19 cellular contexts compared by ENCODE assay signal in genomic region chr16:19515765-19516164, GRCh38. TPM values are rescaled to one million over a fixed set of nuclear protein-coding genes. Genes with fewer than 3 reads are reported as not detected.
DNase-seq lines count a peak whose midpoint lies in the region; ATAC-seq, FAIRE-seq and TF ChIP-seq lines count a peak whose summit lies in the region.
"Had no signal": no experiment of that assay in that cellular context is flagged by ENCODE, and none has a peak within 500 bp of the region (broad histone marks: within the 10 kb centered on the region; RNA-seq: fewer than 3 reads in every experiment).

No MANE protein-coding gene starts in this region.

- H3K4me1 Mint-ChIP-seq in dendritic cell treated with granulocyte-macrophage colony-stimulating factor and Interleukin-4, amounts not matched to agents 40 ng/mL and 50 ng/mL, for 4 days (ENCODE audit: low read depth) = peaks cover 59% of the 10 kb centered on the region
- H3K4me1 Mint-ChIP-seq in immature natural killer cell = peaks cover 9 to 52% of the 10 kb centered on the region in 2 donors

- H3K27ac ChIP-seq in PC-3 (ENCODE audit: low read length) (peak overlapping the region; percentile 79), mucosa of rectum (ENCODE audit: low read depth in 2 of 2, low read length in 2 of 2) (peak overlapping the region; percentile 66 to 89)

- H3K9me3 ChIP-seq in PC-3 (ENCODE audit: low read length) (no peaks in the 10 kb centered on the region), mucosa of rectum (ENCODE audit: control insufficient read depth in 2 of 2, low read length in 2 of 2) (no peaks in the 10 kb centered on the region)
- H3K9me3 ChIP-seq: MG63 had no signal

- 0 out of 2 replicates have a peak, but pooled peaks cover 10% of the 10 kb centered on the region for H4K20me1 ChIP-seq in PC-3 (ENCODE audit: low read length)

- CTCF ChIA-PET in PC-3 (lab: Charles Lee) = no interaction called here

- ATAC-seq in PC-3 = peak; percentile 43

- no peak overlapping the region for H3K4me3 Mint-ChIP-seq in dendritic cell treated with granulocyte-macrophage colony-stimulating factor and Interleukin-4, amounts not matched to agents 40 ng/mL and 50 ng/mL, for 4 days
- H3K4me3 Mint-ChIP-seq in immature natural killer cell = no peak overlapping the region
- H3K4me3 Mint-ChIP-seq: HFFc6 had no signal

- DNase-seq in A172 (ENCODE audit: low spot score) = peak; percentile 6
- peak; percentile 58 for DNase-seq in PC-3
- DNase-seq in immature natural killer cell = no peak
- no peak for DNase-seq in GM10266 (ENCODE audit: extremely low spot score)
- DNase-seq in MV-4-11 (lab: John Stamatoyannopoulos, UW) = no peak
- DNase-seq in D721Med (ENCODE audit: insufficient read length, low spot score) = no peak
- DNase-seq: 8988T, GOT3, HFFc6, KBM-7, MG63, NCI-H187 treated with DMSO at 0.1 percent for 48 hours, NCI-H2171 treated with DMSO at 0.1 percent for 48 hours, NCI-H510A, RPMI8226 had no signal

- H3K36me3 Mint-ChIP-seq in dendritic cell treated with granulocyte-macrophage colony-stimulating factor and Interleukin-4, amounts not matched to agents 40 ng/mL and 50 ng/mL, for 4 days (ENCODE audit: low read depth) = peaks cover 54% of the 10 kb centered on the region
- H3K36me3 Mint-ChIP-seq in immature natural killer cell = peaks cover 16 to 44% (median 23%) of the 10 kb centered on the region in 3 donors

- no peak overlapping the region for H3K9ac ChIP-seq in PC-3 (ENCODE audit: low read length)
- H3K9ac ChIP-seq in mucosa of rectum (ENCODE audit: low read depth in 1 of 2, low read length in 2 of 2) = peak overlapping the region in 1 of 2 donors; percentile 46

- BruUV-seq in PC-3 (replicated peaks; lab: Mats Ljungman, UMichigan) = no TSS peak

- H3K36me3 ChIP-seq in PC-3 (ENCODE audit: low read depth, low read length) (peaks cover 23% of the 10 kb centered on the region), mucosa of rectum (ENCODE audit: control insufficient read depth in 2 of 2, insufficient read depth in 2 of 2, low read length in 2 of 2) (peaks cover 9 to 10% of the 10 kb centered on the region in 2 donors)

- intact Hi-C loops in PC-3 (cut with micrococcal nuclease) = no loop called here
- intact Hi-C loops in dendritic cell treated with granulocyte-macrophage colony-stimulating factor and Interleukin-4, amounts not matched to agents 40 ng/mL and 50 ng/mL, for 4 days (cut with micrococcal nuclease) = no loop called here

- no peaks in the 10 kb centered on the region for H3K9me3 Mint-ChIP-seq in dendritic cell treated with granulocyte-macrophage colony-stimulating factor and Interleukin-4, amounts not matched to agents 40 ng/mL and 50 ng/mL, for 4 days
- no peaks in the 10 kb centered on the region for H3K9me3 Mint-ChIP-seq in immature natural killer cell
- H3K9me3 Mint-ChIP-seq: HFFc6 had no signal

- H3K27me3 ChIP-seq in PC-3 (ENCODE audit: low read length) (no peaks in the 10 kb centered on the region), mucosa of rectum (ENCODE audit: control insufficient read depth in 2 of 2, insufficient read depth in 2 of 2, low read length in 2 of 2) (no peaks in the 10 kb centered on the region)
- H3K27me3 ChIP-seq: BLaER1 treated with 17β-estradiol and CSF1 and Interleukin-3, amounts not matched to agents 10 nM and 100 nM; MG63 had no signal

- 0 out of 2 replicates have a peak overlapping the region, but pooled peaks have one; percentile 5 for H3K4me3 ChIP-seq in PC-3 (ENCODE audit: low read length)
- H3K4me3 ChIP-seq in mucosa of rectum (ENCODE audit: low read length in 2 of 2) = no peak overlapping the region
- H3K4me3 ChIP-seq: MG63 had no signal

- H3K9me2 ChIP-seq in PC-3 (replicated peaks; ENCODE audit: low read length) = no peaks in the 10 kb centered on the region

- H3K4me1 ChIP-seq in PC-3 (ENCODE audit: insufficient read depth, low read length) = peaks cover 51% of the 10 kb centered on the region
- peaks cover 26 to 48% of the 10 kb centered on the region in 2 donors for H3K4me1 ChIP-seq in mucosa of rectum (ENCODE audit: control insufficient read depth in 2 of 2, insufficient read depth in 2 of 2, low read length in 2 of 2)

- H3K79me2 ChIP-seq in PC-3 (ENCODE audit: low read length) = peaks cover 50% of the 10 kb centered on the region

- no peaks in the 10 kb centered on the region for H3F3A ChIP-seq in PC-3 (ENCODE audit: low read length, unreplicated experiment)

- no peak for TF ChIP-seq CTCF in PC-3 (conservative IDR thresholded peaks at IDR 0.05; ENCODE audit: low read depth, low read length)
- TF ChIP-seq CTCF in GM10266 (IDR thresholded peaks at IDR 0.05; ENCODE audit: control insufficient read depth, insufficient read depth, low read depth, missing control alignments) = no peak
- no peak for TF ChIP-seq CTCF in D721Med (IDR thresholded peaks at IDR 0.05; ENCODE audit: insufficient read depth, missing control alignments)

- no peak overlapping the region for H2AFZ ChIP-seq in PC-3 (ENCODE audit: low read length)

- H3K27ac Mint-ChIP-seq in dendritic cell treated with granulocyte-macrophage colony-stimulating factor and Interleukin-4, amounts not matched to agents 40 ng/mL and 50 ng/mL, for 4 days = peak overlapping the region; percentile 51
- no peak overlapping the region for H3K27ac Mint-ChIP-seq in immature natural killer cell
- H3K27ac Mint-ChIP-seq: HFFc6 had no signal

- no peak for FAIRE-seq in D721Med (lab: Jason Lieb, UNC)
- FAIRE-seq: G401.6 had no signal

- H3K27me3 Mint-ChIP-seq in dendritic cell treated with granulocyte-macrophage colony-stimulating factor and Interleukin-4, amounts not matched to agents 40 ng/mL and 50 ng/mL, for 4 days = no peaks in the 10 kb centered on the region
- H3K27me3 Mint-ChIP-seq in immature natural killer cell (ENCODE audit: low read depth in 3 of 3) = peaks cover 0 to 2% (median 0%) of the 10 kb centered on the region in 3 donors

- POLR2A ChIA-PET in PC-3 (lab: Charles Lee; ENCODE audit: unreplicated experiment) = no interaction called here

- H3K4me2 ChIP-seq in PC-3 (ENCODE audit: low read length) = peak overlapping the region; percentile 69

RNA-seq across cellular contexts. Expression of gene GDE1, which starts 6.1 kb away (rescaled TPM):
- 60.7 and 77.4 TPM in 2 replicates for total RNA-seq in A172 (2014; rRNA removed; shearing (Covaris generic))
- total RNA-seq in PC-3 (2014; rRNA removed) = 45.6 and 50.7 TPM in 2 replicates
- 10 to 100 TPM; 42.8 to 61.5 (median 46.6) TPM for polyA plus RNA-seq in immature natural killer cell

RNA-seq across cellular contexts. Expression of gene CCP110, which starts 8.0 kb away (rescaled TPM):
- 19.5 and 19.9 TPM in 2 replicates for total RNA-seq in A172 (2014; rRNA removed; shearing (Covaris generic))
- total RNA-seq in PC-3 (2014; rRNA removed) = 5.4 and 10.0 TPM in 2 replicates
- polyA plus RNA-seq in immature natural killer cell = 10 to 100 TPM in 1 of 3 donors, 1 to 10 TPM in 2; 7.5 to 10.1 (median 9.4) TPM

RNA-seq across cellular contexts. Expression of gene VPS35L, which starts 39.7 kb away (rescaled TPM):
- 27.8 and 29.7 TPM in 2 replicates for total RNA-seq in A172 (2014; rRNA removed; shearing (Covaris generic))
- 2.9 and 9.1 TPM in 2 replicates for total RNA-seq in PC-3 (2014; rRNA removed)
- 10 to 100 TPM; 32.4 to 49.6 (median 46.6) TPM for polyA plus RNA-seq in immature natural killer cell

Comparison
In these comparisons a context has a peak if more than half of its experiments do, and no peak if none do; other contexts are left out.
1. DNase-seq: peak in A172 (single experiment) and PC-3 (single experiment); none in immature natural killer cell (0 of 3), GM10266 (single experiment), MV-4-11 (single experiment) and D721Med (single experiment).